ENCODE assay signal across 9 cellular contexts in genomic region chr2:37570773-37571570, GRCh38.
DNase-seq lines count a peak whose midpoint lies in the region; ATAC-seq and TF ChIP-seq lines count a peak whose summit lies in the region.
"Had no signal": no experiment of that assay in that cellular context is flagged by ENCODE, and none has a peak within 500 bp of the region (broad histone marks: within the 10 kb centered on the region; RNA-seq: fewer than 3 reads in every experiment).

No MANE protein-coding gene starts in this region.

- H3K4me1 ChIP-seq in GM23248 (ENCODE audit: insufficient read depth) (peaks cover 66% of the 10 kb centered on the region), aorta (ENCODE audit: control insufficient read depth in 1 of 2, insufficient read depth in 2 of 2, low read length in 2 of 2) (peaks cover 0 to 2% of the 10 kb centered on the region in 2 donors), body of pancreas (no peaks in the 10 kb centered on the region)

- no peak for TF ChIP-seq POLR2A in body of pancreas (IDR thresholded peaks at IDR 0.05)

- WGBS in GM23248 (ENCODE audit: low coverage in 1 of 2, low lambda C conversion rate in 2 of 2, missing lambda C conversion rate in 2 of 2), 2 experiments: 3 to 8% methylated on average over 6 of the region's 6 CpGs
- 37 to 43% methylated on average over 6 of the region's 6 CpGs for WGBS in aorta, 2 donors
- 72 to 73% methylated on average over 6 of the region's 6 CpGs for WGBS in body of pancreas, 2 donors

- H3K27me3 ChIP-seq in GM23248 (replicated peaks; ENCODE audit: insufficient read depth) (no peaks in the 10 kb centered on the region), aorta (ENCODE audit: control insufficient read depth in 1 of 2, insufficient read depth in 2 of 2, low read length in 1 of 2) (no peaks in the 10 kb centered on the region), body of pancreas (no peaks in the 10 kb centered on the region)

- peak overlapping the region; percentile 82 for H3K27ac ChIP-seq in GM23248
- peak overlapping the region in 1 of 2 donors; percentile 44 for H3K27ac ChIP-seq in aorta (ENCODE audit: low read depth in 1 of 2, low read length in 2 of 2)
- no peak overlapping the region for H3K27ac ChIP-seq in body of pancreas

- in situ Hi-C loops in GM23248 (cut with MboI): no loop called here

- DNase-seq in GM23248 (peak; percentile 96), NCI-H226 (peak; percentile 56), glutamatergic neuron (no peak), aorta (peak; percentile 62 to 76), mesothelial cell of epicardium (ENCODE audit: low spot score in 2 of 2, unreplicated experiment in 2 of 2) (no peak), body of pancreas (no peak)
- no peak for DNase-seq in activated CD4-positive, alpha-beta T cell treated with anti-CD3 and anti-CD28 coated beads, Interleukin-2, amount 10 ng/mL, durations not matched to agents 7 days and 5 days

- H3K79me2 ChIP-seq in GM23248 (ENCODE audit: insufficient read depth): no peaks in the 10 kb centered on the region

- H3K27me3 Mint-ChIP-seq in glutamatergic neuron (ENCODE audit: unreplicated experiment) (no peaks in the 10 kb centered on the region), mesothelial cell of epicardium (ENCODE audit: low read depth) (no peaks in the 10 kb centered on the region)
- H3K27me3 Mint-ChIP-seq in activated CD4-positive, alpha-beta T cell treated with anti-CD3 and anti-CD28 coated beads, Interleukin-2, amount 10 ng/mL, durations not matched to agents 7 days and 5 days: peaks cover 2% of the 10 kb centered on the region

- H3K4me1 Mint-ChIP-seq in glutamatergic neuron (ENCODE audit: low read depth, unreplicated experiment) (no peaks in the 10 kb centered on the region), mesothelial cell of epicardium (peaks cover 21% of the 10 kb centered on the region)
- peaks cover 18% of the 10 kb centered on the region for H3K4me1 Mint-ChIP-seq in activated CD4-positive, alpha-beta T cell treated with anti-CD3 and anti-CD28 coated beads, Interleukin-2, amount 10 ng/mL, durations not matched to agents 7 days and 5 days

- H3K27ac Mint-ChIP-seq in glutamatergic neuron (ENCODE audit: unreplicated experiment): peak overlapping the region; percentile 2
- no peak overlapping the region for H3K27ac Mint-ChIP-seq in mesothelial cell of epicardium
- H3K27ac Mint-ChIP-seq in activated CD4-positive, alpha-beta T cell treated with anti-CD3 and anti-CD28 coated beads, Interleukin-2, amount 10 ng/mL, durations not matched to agents 7 days and 5 days: no peak overlapping the region
- H3K27ac Mint-ChIP-seq: nephron had no signal

- ATAC-seq in GM18511 (IDR thresholded peaks at IDR 0.05; ENCODE audit: unreplicated experiment): peak; percentile 89
- no peak for ATAC-seq in aorta (ENCODE audit: low FRiP score)
- no peak for ATAC-seq in body of pancreas

- no peak for TF ChIP-seq CTCF in glutamatergic neuron (IDR thresholded peaks at IDR 0.05; ENCODE audit: partially characterized antibody, unreplicated experiment)
- TF ChIP-seq CTCF in mesothelial cell of epicardium (IDR thresholded peaks at IDR 0.05; ENCODE audit: unreplicated experiment): no peak
- TF ChIP-seq CTCF in body of pancreas (IDR thresholded peaks at IDR 0.05): no peak

- H3K9me3 Mint-ChIP-seq in glutamatergic neuron (ENCODE audit: unreplicated experiment) (no peaks in the 10 kb centered on the region), mesothelial cell of epicardium (peaks cover 4% of the 10 kb centered on the region)
- peaks cover 6% of the 10 kb centered on the region for H3K9me3 Mint-ChIP-seq in activated CD4-positive, alpha-beta T cell treated with anti-CD3 and anti-CD28 coated beads, Interleukin-2, amount 10 ng/mL, durations not matched to agents 7 days and 5 days
- H3K9me3 Mint-ChIP-seq: nephron had no signal

- POLR2A ChIA-PET in activated CD4-positive, alpha-beta T cell treated with anti-CD3 and anti-CD28 coated beads, Interleukin-2, amount 10 ng/mL, durations not matched to agents 7 days and 5 days (lab: Charles Lee): no interaction called here

- H3K9me3 ChIP-seq in GM23248 (ENCODE audit: low read depth) (no peaks in the 10 kb centered on the region), aorta (ENCODE audit: control insufficient read depth, low read length) (no peaks in the 10 kb centered on the region), body of pancreas (no peaks in the 10 kb centered on the region)

- peak overlapping the region; percentile 62 for H3K9ac ChIP-seq in GM23248

- CTCF ChIA-PET in activated CD4-positive, alpha-beta T cell treated with anti-CD3 and anti-CD28 coated beads, Interleukin-2, amount 10 ng/mL, durations not matched to agents 7 days and 5 days (lab: Charles Lee): interaction anchor here (1.5 kb wide), 1 partner anchor 53 kb away, joined by 3 read pairs; no protein-coding TSS in a partner anchor

- H3K4me3 Mint-ChIP-seq in glutamatergic neuron (ENCODE audit: unreplicated experiment) (no peak overlapping the region), mesothelial cell of epicardium (no peak overlapping the region)
- H3K4me3 Mint-ChIP-seq in activated CD4-positive, alpha-beta T cell treated with anti-CD3 and anti-CD28 coated beads, Interleukin-2, amount 10 ng/mL, durations not matched to agents 7 days and 5 days: no peak overlapping the region
- H3K4me3 Mint-ChIP-seq: nephron had no signal

- H3K9me2 ChIP-seq in GM23248 (ENCODE audit: insufficient read depth): no peaks in the 10 kb centered on the region

- H3K36me3 Mint-ChIP-seq in glutamatergic neuron (ENCODE audit: unreplicated experiment) (no peaks in the 10 kb centered on the region), mesothelial cell of epicardium (no peaks in the 10 kb centered on the region)
- peaks cover 1% of the 10 kb centered on the region for H3K36me3 Mint-ChIP-seq in activated CD4-positive, alpha-beta T cell treated with anti-CD3 and anti-CD28 coated beads, Interleukin-2, amount 10 ng/mL, durations not matched to agents 7 days and 5 days (ENCODE audit: low read depth)

- peaks cover 68% of the 10 kb centered on the region for H3F3A ChIP-seq in GM23248 (ENCODE audit: insufficient read depth)

- H3K4me2 ChIP-seq in GM23248 (ENCODE audit: unreplicated experiment): peak overlapping the region; percentile 55

- no peaks in the 10 kb centered on the region for H4K20me1 ChIP-seq in GM23248 (ENCODE audit: insufficient read depth)

- H2AFZ ChIP-seq in GM23248: no peak overlapping the region

- intact Hi-C loops in aorta (cut with DNase I): no loop called here
- intact Hi-C loops in body of pancreas (cut with DNase I): no loop called here

- H3K4me3 ChIP-seq in GM23248 (0 out of 2 replicates have a peak overlapping the region, but pooled peaks have one; percentile 0), aorta (ENCODE audit: low read length in 2 of 2) (no peak overlapping the region), body of pancreas (no peak overlapping the region)

- H3K36me3 ChIP-seq in GM23248 (ENCODE audit: low read depth) (no peaks in the 10 kb centered on the region), aorta (ENCODE audit: control insufficient read depth in 1 of 2, insufficient read depth in 2 of 2, low read length in 1 of 2) (no peaks in the 10 kb centered on the region), body of pancreas (replicated peaks in 1 of 2; ENCODE audit: insufficient read depth in 1 of 2, low read depth in 2 of 2) (no peaks in the 10 kb centered on the region)

Comparison
In these comparisons a context has a peak if more than half of its experiments do, and no peak if none do; other contexts are left out.
1. DNase-seq: peak in GM23248 (single experiment), NCI-H226 (single experiment) and aorta (2 of 2); none in glutamatergic neuron (single experiment), mesothelial cell of epicardium (0 of 2), body of pancreas (0 of 4) and activated CD4-positive, alpha-beta T cell treated with anti-CD3 and anti-CD28 coated beads, Interleukin-2, amount 10 ng/mL, durations not matched to agents 7 days and 5 days (single experiment).